ENCODE assay signal across 28 cellular contexts in genomic region chr20:12737497-12737896, GRCh38.
"Had no signal": no experiment of that assay in that cellular context is flagged by ENCODE, and none has a peak within 500 bp of the region (broad histone marks: within the 10 kb centered on the region; RNA-seq: fewer than 3 reads in every experiment).

No MANE protein-coding gene starts in this region.

- ATAC-seq: foreskin keratinocyte; mucosa of descending colon; natural killer cell treated with Interleukin-12 subunit alpha and Interleukin-12 subunit beta and Interleukin-15 and Interleukin-18, amount 100 ng/mL, for 72 hours; sciatic nerve; stimulated activated naive CD8-positive, alpha-beta T cell treated with anti-CD3 and anti-CD28 coated beads, Interleukin-15, amount 100 ng/mL, for 72 hours; upper lobe of right lung had no signal

- H3K27me3 Mint-ChIP-seq: naive B cell; natural killer cell treated with Interleukin-12 subunit alpha and Interleukin-12 subunit beta and Interleukin-15 and Interleukin-18, amount 100 ng/mL, for 72 hours; stimulated activated naive CD8-positive, alpha-beta T cell treated with anti-CD3 and anti-CD28 coated beads, Interleukin-15, amount 100 ng/mL, for 72 hours had no signal

- H3K4me3 Mint-ChIP-seq: mesothelial cell of epicardium; naive B cell; natural killer cell treated with Interleukin-12 subunit alpha and Interleukin-12 subunit beta and Interleukin-15 and Interleukin-18, amount 100 ng/mL, for 72 hours; neural crest cell; stimulated activated naive CD8-positive, alpha-beta T cell treated with anti-CD3 and anti-CD28 coated beads, Interleukin-15, amount 100 ng/mL, for 72 hours had no signal

- H3K27ac ChIP-seq: colonic mucosa, foreskin keratinocyte, neutrophil, pancreas, transverse colon, upper lobe of right lung, uterus had no signal

- H3K27ac Mint-ChIP-seq: mesothelial cell of epicardium; naive B cell; natural killer cell treated with Interleukin-12 subunit alpha and Interleukin-12 subunit beta and Interleukin-15 and Interleukin-18, amount 100 ng/mL, for 72 hours; stimulated activated naive CD8-positive, alpha-beta T cell treated with anti-CD3 and anti-CD28 coated beads, Interleukin-15, amount 100 ng/mL, for 72 hours had no signal

- DNase-seq: colonic mucosa; dermis blood vessel endothelial cell; effector memory CD4-positive, alpha-beta T cell; foreskin keratinocyte; heart left ventricle; hippocampal formation; mesenchymal stem cell; mucosa of descending colon; naive B cell; pancreas; retina; stimulated activated CD4-positive, alpha-beta T cell treated with anti-CD3 and anti-CD28 coated beads, Interleukin-12 subunit alpha, Interleukin-12 subunit beta, amount 100 ng/mL, for 4 hours; stimulated activated CD4-positive, alpha-beta T cell treated with anti-CD3 and anti-CD28 coated beads, Interleukin-1b, Interleukin-23, amount 100 ng/mL, for 48 hours; stimulated activated CD4-positive, alpha-beta T cell treated with anti-CD3 and anti-CD28 coated beads, Interleukin-4, amount 100 ng/mL, for 1 hour; stimulated activated CD8-positive, alpha-beta memory T cell treated with anti-CD3 and anti-CD28 coated beads, Interleukin-4, amount 100 ng/mL, for 48 hours; stimulated activated naive CD4-positive, alpha-beta T cell; stimulated activated naive CD8-positive, alpha-beta T cell treated with anti-CD3 and anti-CD28 coated beads, Interleukin-15, amount 100 ng/mL, for 72 hours; transverse colon; upper lobe of right lung; uterus had no signal

- H3K36me3 Mint-ChIP-seq: mesothelial cell of epicardium; naive B cell; natural killer cell treated with Interleukin-12 subunit alpha and Interleukin-12 subunit beta and Interleukin-15 and Interleukin-18, amount 100 ng/mL, for 72 hours had no signal

- H3K27me3 ChIP-seq: colonic mucosa, esophagus muscularis mucosa, foreskin keratinocyte, gastroesophageal sphincter, heart left ventricle, neutrophil, pancreas, transverse colon, upper lobe of right lung, uterus had no signal

- H3K36me3 ChIP-seq: colonic mucosa, esophagus muscularis mucosa, gastroesophageal sphincter, heart left ventricle, neutrophil, pancreas, transverse colon, upper lobe of right lung, uterus had no signal

- H3K4me1 ChIP-seq: colonic mucosa, esophagus muscularis mucosa, foreskin keratinocyte, gastroesophageal sphincter, heart left ventricle, pancreas, transverse colon, upper lobe of right lung, uterus had no signal

- H3K4me3 ChIP-seq: colonic mucosa, esophagus muscularis mucosa, gastroesophageal sphincter, heart left ventricle, mucosa of descending colon, pancreas, smooth muscle cell, transverse colon, upper lobe of right lung, uterus had no signal

- H3K9me3 ChIP-seq: colonic mucosa, esophagus muscularis mucosa, gastroesophageal sphincter, heart left ventricle, mucosa of descending colon, neutrophil, pancreas, transverse colon, upper lobe of right lung, uterus had no signal

- H3K4me1 Mint-ChIP-seq: naive B cell; neural crest cell; stimulated activated naive CD8-positive, alpha-beta T cell treated with anti-CD3 and anti-CD28 coated beads, Interleukin-15, amount 100 ng/mL, for 72 hours had no signal
